In genomic region chr16:50591800-50592771, GRCh38 we compare ENCODE assay signal across 1 cellular context.
A peak's percentile ranks its signal among the peaks of the same experiment; 100 is the strongest.
TF ChIP-seq lines count a peak whose summit lies in the region.

No MANE protein-coding gene starts in this region.

TF ChIP-seq in HepG2, 621 proteins besides CTCF, POLR2A, EP300 and RAD21 (continued from another document and continues in another):
- TF ChIP-seq, protein P1, sequence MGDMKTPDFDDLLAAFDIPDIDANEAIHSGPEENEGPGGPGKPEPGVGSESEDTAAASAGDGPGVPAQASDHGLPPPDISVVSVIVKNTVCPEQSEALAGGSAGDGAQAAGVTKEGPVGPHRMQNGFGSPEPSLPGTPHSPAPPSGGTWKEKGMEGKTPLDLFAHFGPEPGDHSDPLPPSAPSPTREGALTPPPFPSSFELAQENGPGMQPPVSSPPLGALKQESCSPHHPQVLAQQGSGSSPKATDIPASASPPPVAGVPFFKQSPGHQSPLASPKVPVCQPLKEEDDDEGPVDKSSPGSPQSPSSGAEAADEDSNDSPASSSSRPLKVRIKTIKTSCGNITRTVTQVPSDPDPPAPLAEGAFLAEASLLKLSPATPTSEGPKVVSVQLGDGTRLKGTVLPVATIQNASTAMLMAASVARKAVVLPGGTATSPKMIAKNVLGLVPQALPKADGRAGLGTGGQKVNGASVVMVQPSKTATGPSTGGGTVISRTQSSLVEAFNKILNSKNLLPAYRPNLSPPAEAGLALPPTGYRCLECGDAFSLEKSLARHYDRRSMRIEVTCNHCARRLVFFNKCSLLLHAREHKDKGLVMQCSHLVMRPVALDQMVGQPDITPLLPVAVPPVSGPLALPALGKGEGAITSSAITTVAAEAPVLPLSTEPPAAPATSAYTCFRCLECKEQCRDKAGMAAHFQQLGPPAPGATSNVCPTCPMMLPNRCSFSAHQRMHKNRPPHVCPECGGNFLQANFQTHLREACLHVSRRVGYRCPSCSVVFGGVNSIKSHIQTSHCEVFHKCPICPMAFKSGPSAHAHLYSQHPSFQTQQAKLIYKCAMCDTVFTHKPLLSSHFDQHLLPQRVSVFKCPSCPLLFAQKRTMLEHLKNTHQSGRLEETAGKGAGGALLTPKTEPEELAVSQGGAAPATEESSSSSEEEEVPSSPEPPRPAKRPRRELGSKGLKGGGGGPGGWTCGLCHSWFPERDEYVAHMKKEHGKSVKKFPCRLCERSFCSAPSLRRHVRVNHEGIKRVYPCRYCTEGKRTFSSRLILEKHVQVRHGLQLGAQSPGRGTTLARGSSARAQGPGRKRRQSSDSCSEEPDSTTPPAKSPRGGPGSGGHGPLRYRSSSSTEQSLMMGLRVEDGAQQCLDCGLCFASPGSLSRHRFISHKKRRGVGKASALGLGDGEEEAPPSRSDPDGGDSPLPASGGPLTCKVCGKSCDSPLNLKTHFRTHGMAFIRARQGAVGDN (CRISPR knock-in tag; IDR thresholded peaks at IDR 0.05): peak; percentile 57
- TF ChIP-seq FOXK2 (IDR thresholded peaks at IDR 0.05) (no peak), SATB2 (CRISPR knock-in tag; IDR thresholded peaks at IDR 0.05) (no peak), HNRNPL (IDR thresholded peaks at IDR 0.05; ENCODE audit: low read depth, low read length) (0 out of 2 replicates have a peak, but pooled peaks have one; percentile 40), NR2F2 (IDR thresholded peaks at IDR 0.05; ENCODE audit: borderline replicate concordance, low read depth) (no peak), ZBTB38 (CRISPR knock-in tag; IDR thresholded peaks at IDR 0.05) (peak; percentile 86), GMEB1 (CRISPR knock-in tag; IDR thresholded peaks at IDR 0.05; ENCODE audit: borderline replicate concordance) (no peak), HNF4A (CRISPR knock-in tag; IDR thresholded peaks at IDR 0.05) (peak; percentile 40), RBFOX2 (IDR thresholded peaks at IDR 0.05; ENCODE audit: low read depth, low read length) (peak; percentile 62; the same call in 1 of the 2 replicates), ZZZ3 (CRISPR knock-in tag; IDR thresholded peaks at IDR 0.05; ENCODE audit: borderline replicate concordance) (no peak), NR0B2 (CRISPR knock-in tag; IDR thresholded peaks at IDR 0.05) (no peak), RBM22 (optimal IDR thresholded peaks at IDR 0.05; ENCODE audit: low read length) (peak; percentile 96), MXI1 (IDR thresholded peaks at IDR 0.05; ENCODE audit: borderline replicate concordance, low read depth, low read length) (no peak), MXD4 (CRISPR knock-in tag; IDR thresholded peaks at IDR 0.05) (no peak), GATAD2A (CRISPR knock-in tag; IDR thresholded peaks at IDR 0.05) (no peak), ZNF614 (CRISPR knock-in tag; IDR thresholded peaks at IDR 0.05; ENCODE audit: borderline replicate concordance) (no peak), RNF2 (conservative IDR thresholded peaks at IDR 0.05; ENCODE audit: low read depth) (no peak), ZNF460 (CRISPR knock-in tag; IDR thresholded peaks at IDR 0.05; ENCODE audit: borderline replicate concordance) (no peak), CAMTA2 (CRISPR knock-in tag; IDR thresholded peaks at IDR 0.05; ENCODE audit: borderline replicate concordance) (no peak), ZNF451 (CRISPR knock-in tag; IDR thresholded peaks at IDR 0.05) (peak; percentile 59; the same call in 1 of the 2 replicates), ZNF543 (CRISPR knock-in tag; IDR thresholded peaks at IDR 0.05) (no peak), ZNF34 (CRISPR knock-in tag; IDR thresholded peaks at IDR 0.05; ENCODE audit: borderline replicate concordance) (no peak), AGO2 (optimal IDR thresholded peaks at IDR 0.05; ENCODE audit: low read depth, low read length) (peak; percentile 99), NCOR1 (IDR thresholded peaks at IDR 0.05; ENCODE audit: borderline replicate concordance, low read length) (no peak), TBX2 (CRISPR knock-in tag; IDR thresholded peaks at IDR 0.05; ENCODE audit: borderline replicate concordance) (no peak), LCORL (IDR thresholded peaks at IDR 0.05) (no peak), LCORL (CRISPR knock-in tag; IDR thresholded peaks at IDR 0.05) (no peak), IKZF5 (CRISPR knock-in tag; IDR thresholded peaks at IDR 0.05) (no peak), TBP (CRISPR knock-in tag; IDR thresholded peaks at IDR 0.05) (no peak), ZNF775 (CRISPR knock-in tag; IDR thresholded peaks at IDR 0.05; ENCODE audit: borderline replicate concordance) (no peak), ZNF276 (CRISPR knock-in tag; IDR thresholded peaks at IDR 0.05; ENCODE audit: low read depth) (no peak), ZNF792 (CRISPR knock-in tag; IDR thresholded peaks at IDR 0.05) (no peak), RERE (CRISPR knock-in tag; IDR thresholded peaks at IDR 0.05; ENCODE audit: low read depth) (no peak), NR2F1 (CRISPR knock-in tag; IDR thresholded peaks at IDR 0.05) (no peak), ZNF333 (CRISPR knock-in tag; IDR thresholded peaks at IDR 0.05; ENCODE audit: borderline replicate concordance) (0 out of 2 replicates have a peak, but pooled peaks have one; percentile 45), BCLAF1 (IDR thresholded peaks at IDR 0.05) (no peak), HDAC1 (CRISPR knock-in tag; IDR thresholded peaks at IDR 0.05) (0 out of 2 replicates have a peak, but pooled peaks have one; percentile 18), SKI (IDR thresholded peaks at IDR 0.05; ENCODE audit: partially characterized antibody) (peak; percentile 30), TMF1 (CRISPR knock-in tag; IDR thresholded peaks at IDR 0.05; ENCODE audit: low read depth) (no peak)
- TF ChIP-seq, protein P2, sequence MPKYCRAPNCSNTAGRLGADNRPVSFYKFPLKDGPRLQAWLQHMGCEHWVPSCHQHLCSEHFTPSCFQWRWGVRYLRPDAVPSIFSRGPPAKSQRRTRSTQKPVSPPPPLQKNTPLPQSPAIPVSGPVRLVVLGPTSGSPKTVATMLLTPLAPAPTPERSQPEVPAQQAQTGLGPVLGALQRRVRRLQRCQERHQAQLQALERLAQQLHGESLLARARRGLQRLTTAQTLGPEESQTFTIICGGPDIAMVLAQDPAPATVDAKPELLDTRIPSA (CRISPR knock-in tag; IDR thresholded peaks at IDR 0.05; ENCODE audit: borderline replicate concordance): no peak
- TF ChIP-seq, protein P3, sequence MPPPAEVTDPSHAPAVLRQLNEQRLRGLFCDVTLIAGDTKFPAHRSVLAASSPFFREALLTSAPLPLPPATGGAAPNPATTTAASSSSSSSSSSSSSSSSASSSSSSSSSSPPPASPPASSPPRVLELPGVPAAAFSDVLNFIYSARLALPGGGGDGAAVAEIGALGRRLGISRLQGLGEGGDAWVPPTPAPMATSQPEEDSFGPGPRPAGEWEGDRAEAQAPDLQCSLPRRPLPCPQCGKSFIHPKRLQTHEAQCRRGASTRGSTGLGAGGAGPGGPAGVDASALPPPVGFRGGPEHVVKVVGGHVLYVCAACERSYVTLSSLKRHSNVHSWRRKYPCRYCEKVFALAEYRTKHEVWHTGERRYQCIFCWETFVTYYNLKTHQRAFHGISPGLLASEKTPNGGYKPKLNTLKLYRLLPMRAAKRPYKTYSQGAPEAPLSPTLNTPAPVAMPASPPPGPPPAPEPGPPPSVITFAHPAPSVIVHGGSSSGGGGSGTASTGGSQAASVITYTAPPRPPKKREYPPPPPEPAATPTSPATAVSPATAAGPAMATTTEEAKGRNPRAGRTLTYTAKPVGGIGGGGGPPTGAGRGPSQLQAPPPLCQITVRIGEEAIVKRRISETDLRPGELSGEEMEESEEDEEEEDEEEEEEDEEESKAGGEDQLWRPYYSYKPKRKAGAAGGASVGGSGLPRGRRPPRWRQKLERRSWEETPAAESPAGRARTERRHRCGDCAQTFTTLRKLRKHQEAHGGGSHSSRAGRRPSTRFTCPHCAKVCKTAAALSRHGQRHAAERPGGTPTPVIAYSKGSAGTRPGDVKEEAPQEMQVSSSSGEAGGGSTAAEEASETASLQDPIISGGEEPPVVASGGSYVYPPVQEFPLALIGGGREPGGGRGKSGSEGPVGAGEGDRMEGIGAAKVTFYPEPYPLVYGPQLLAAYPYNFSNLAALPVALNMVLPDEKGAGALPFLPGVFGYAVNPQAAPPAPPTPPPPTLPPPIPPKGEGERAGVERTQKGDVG (CRISPR knock-in tag; IDR thresholded peaks at IDR 0.05; ENCODE audit: borderline replicate concordance): peak; percentile 65; the same call in 1 of the 2 replicates
